7 cellular contexts compared by ENCODE assay signal in genomic region chr1:182054698-182055326, GRCh38. TPM values are rescaled to one million over a fixed set of nuclear protein-coding genes. Genes with fewer than 3 reads are reported as not detected.
A peak's percentile ranks its signal among the peaks of the same experiment; 100 is the strongest.
DNase-seq lines count a peak whose midpoint lies in the region; ATAC-seq and TF ChIP-seq lines count a peak whose summit lies in the region.

No MANE protein-coding gene starts in this region.

- WGBS in GM23248 (ENCODE audit: low coverage in 1 of 2, low lambda C conversion rate in 2 of 2, missing lambda C conversion rate in 2 of 2), 2 experiments = 18 to 20% methylated on average over 4 of the region's 4 CpGs

- H3K36me3 ChIP-seq in DND-41 (ENCODE audit: insufficient read depth, low read length) = no peaks in the 10 kb centered on the region
- H3K36me3 ChIP-seq in GM23248 (ENCODE audit: low read depth) = no peaks in the 10 kb centered on the region

- in situ Hi-C loops in GM23248 (cut with MboI) = no loop called here

- no peak overlapping the region for H3K27ac ChIP-seq in DND-41 (ENCODE audit: low read length)
- H3K27ac ChIP-seq in GM23248 = no peak overlapping the region

- H3K79me2 ChIP-seq in DND-41 (ENCODE audit: insufficient read depth, low read length) = no peaks in the 10 kb centered on the region
- no peaks in the 10 kb centered on the region for H3K79me2 ChIP-seq in GM23248 (ENCODE audit: insufficient read depth)

- no peaks in the 10 kb centered on the region for H3K27me3 ChIP-seq in DND-41 (ENCODE audit: insufficient read depth, low read length, poor library complexity)
- H3K27me3 ChIP-seq in GM23248 (replicated peaks; ENCODE audit: insufficient read depth) = no peaks in the 10 kb centered on the region; the same call in 1 of the 2 replicates

- H3K9me3 ChIP-seq in DND-41 (ENCODE audit: insufficient read depth, low read length, severe bottlenecking) (no peaks in the 10 kb centered on the region), GM23248 (ENCODE audit: low read depth) (no peaks in the 10 kb centered on the region)

- H3K4me1 ChIP-seq in DND-41 (ENCODE audit: insufficient read depth, low read length) (no peaks in the 10 kb centered on the region), GM23248 (ENCODE audit: insufficient read depth) (no peaks in the 10 kb centered on the region)

- no peaks in the 10 kb centered on the region for H3F3A ChIP-seq in GM23248 (ENCODE audit: insufficient read depth)

- H3K4me2 ChIP-seq in DND-41 (ENCODE audit: insufficient read depth, low read length) (no peak overlapping the region), GM23248 (ENCODE audit: unreplicated experiment) (no peak overlapping the region)

- no peaks in the 10 kb centered on the region for H4K20me1 ChIP-seq in DND-41 (ENCODE audit: insufficient read depth, low read length)
- H4K20me1 ChIP-seq in GM23248 (ENCODE audit: insufficient read depth) = no peaks in the 10 kb centered on the region

- DNase-seq in DND-41 = peak; percentile 68
- DNase-seq in GM23248 = peak; percentile 46
- peak; percentile 55 for DNase-seq in NCI-H460 (ENCODE audit: extremely low read depth, low read depth)
- peak; percentile 55 for DNase-seq in activated T-cell treated with anti-CD3 and anti-CD28 coated beads for 4 hours
- peak; percentile 59 for DNase-seq in iPS-NIHi11 (ENCODE audit: low spot score)
- DNase-seq in stimulated activated CD4-positive, alpha-beta T cell treated with anti-CD3 and anti-CD28 coated beads, TNF-alpha, amount 100 ng/mL, for 48 hours (ENCODE audit: low read depth in 3 of 3) = peak in 2 of 3 donors; percentile 29 to 65
- DNase-seq in occipital lobe (lab: John Stamatoyannopoulos, UW) = no peak

- H3K4me3 ChIP-seq in DND-41 (ENCODE audit: low read depth in 1 of 2, low read length in 2 of 2) (no peak overlapping the region), GM23248 (no peak overlapping the region)

- H3K9ac ChIP-seq in DND-41 (ENCODE audit: low read depth, low read length) (no peak overlapping the region), GM23248 (no peak overlapping the region)

- ATAC-seq in DND-41 (ENCODE audit: insufficient read depth, low read depth) = peak; percentile 91

- H2AFZ ChIP-seq in DND-41 (ENCODE audit: low read depth, low read length) (no peak overlapping the region), GM23248 (no peak overlapping the region)

- TF ChIP-seq CTCF in DND-41 (IDR thresholded peaks at IDR 0.05; ENCODE audit: borderline replicate concordance, extremely low read depth, low read length, poor library complexity, severe bottlenecking) = peak; percentile 87

- no peaks in the 10 kb centered on the region for H3K9me2 ChIP-seq in GM23248 (ENCODE audit: insufficient read depth)

RNA-seq across cellular contexts. Expression of gene ZNF648, which starts 6.7 kb away (rescaled TPM):
- total RNA-seq in GM23248 (2014; rRNA removed; shearing (Covaris generic)) = not detected in 2 replicates
- polyA plus RNA-seq in GM23248 (2016; fragmentation: Nextera tagmentation; extraction: Ambion mirVana) = not detected in 2 replicates
- not detected in 2 replicates for total RNA-seq in NCI-H460 (2014; rRNA removed; shearing (Covaris generic))
- not detected in 2 replicates for polyA plus RNA-seq in NCI-H460 (2014; cell fraction: nucleus; rRNA removed)
- 0.31 TPM for total RNA-seq in occipital lobe
